ENCODE assay signal across 1 cellular context in genomic region chr9:37719526-37719925, GRCh38.
TF ChIP-seq lines count a peak whose summit lies in the region.

No MANE protein-coding gene starts in this region.

TF ChIP-seq in K562, 482 proteins besides CTCF, POLR2A, EP300 and RAD21 (continued from another document):
- TF ChIP-seq RAD51 (IDR thresholded peaks at IDR 0.05; ENCODE audit: borderline replicate concordance, low read depth) (peak; percentile 26; the same call in 1 of the 2 replicates), MYC (IDR thresholded peaks at IDR 0.05; ENCODE audit: low read depth, low read length) (peak; percentile 18; the same call in 1 of the 2 replicates), MYC (CRISPR knock-in tag; IDR thresholded peaks at IDR 0.05; ENCODE audit: borderline replicate concordance, low read depth) (no peak), L3MBTL2 (IDR thresholded peaks at IDR 0.05) (0 out of 2 replicates have a peak, but pooled peaks have one; percentile 25)
